ENCODE assay signal across 18 cellular contexts in the genomic region with DNA sequence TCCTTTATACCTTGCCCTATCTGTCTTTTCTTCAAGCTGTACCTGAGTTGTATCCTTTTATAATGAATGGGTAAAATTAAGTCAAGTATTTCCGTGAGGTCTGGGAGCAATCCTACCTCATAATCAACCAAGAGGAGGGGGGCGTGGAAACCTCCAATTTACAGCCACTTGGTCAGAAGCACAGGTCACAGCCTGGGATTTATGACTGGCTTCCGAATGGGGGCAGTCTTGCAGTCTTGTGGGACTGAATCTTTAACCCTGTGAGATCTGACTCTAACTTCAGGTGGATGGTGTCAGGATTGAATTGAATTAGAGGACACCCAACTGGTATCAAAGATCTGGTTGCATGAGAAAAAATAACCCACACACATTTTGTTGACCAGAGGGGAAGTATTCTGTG. TPM values are rescaled to one million over a fixed set of nuclear protein-coding genes. Genes with fewer than 3 reads are reported as not detected.
DNase-seq lines count a peak whose midpoint lies in the region; ATAC-seq and TF ChIP-seq lines count a peak whose summit lies in the region.
"Had no signal": no experiment of that assay in that cellular context is flagged by ENCODE, and none has a peak within 500 bp of the region (broad histone marks: within the 10 kb centered on the region; RNA-seq: fewer than 3 reads in every experiment).

No MANE protein-coding gene starts in this region.

- no peak overlapping the region for H3K4me3 ChIP-seq in brain microvascular endothelial cell (ENCODE audit: low read depth, low read length)
- H3K4me3 ChIP-seq: BLaER1, HAP-1, MG63 had no signal

- DNase-seq in NCI-H146 (lab: John Stamatoyannopoulos, UW) (peak; percentile 8), NCI-H146 treated with DMSO at 0.1 percent for 48 hours (lab: John Stamatoyannopoulos, UW; ENCODE audit: unreplicated experiment) (no peak), NCI-H2227 (lab: John Stamatoyannopoulos, UW; ENCODE audit: unreplicated experiment) (peak; percentile 61), brain microvascular endothelial cell (no peak), nephron progenitor cell (peak; percentile 33), NCI-H1417 treated with DMSO at 0.1 percent for 48 hours (lab: John Stamatoyannopoulos, UW) (no peak), dermis blood vessel endothelial cell (no peak)
- DNase-seq: MG63, NCI-H1105, NCI-H2081, NCI-H524 treated with DMSO at 0.1 percent for 48 hours, SHP77 treated with DMSO at 0.1 percent for 48 hours had no signal

- H3K27me3 Mint-ChIP-seq in nephron progenitor cell (ENCODE audit: low read depth, poor library complexity): peaks cover 24% of the 10 kb centered on the region

- peaks cover 54% of the 10 kb centered on the region for H3K4me1 Mint-ChIP-seq in nephron progenitor cell

- peaks cover 5% of the 10 kb centered on the region for H3K36me3 Mint-ChIP-seq in nephron progenitor cell (ENCODE audit: low read depth)

- H3K27ac ChIP-seq in brain microvascular endothelial cell: no peak overlapping the region
- H3K27ac ChIP-seq: 22Rv1, BLaER1, HL-60, KMS-11 had no signal

- H3K27ac Mint-ChIP-seq in nephron progenitor cell: peak overlapping the region; percentile 3

- H3K36me3 ChIP-seq in brain microvascular endothelial cell (replicated peaks): no peaks in the 10 kb centered on the region
- H3K36me3 ChIP-seq: BLaER1, HAP-1, MG63 had no signal

- peak; percentile 16 for TF ChIP-seq CTCF in brain microvascular endothelial cell (IDR thresholded peaks at IDR 0.05; ENCODE audit: low read depth, low read length, missing control alignments)
- TF ChIP-seq CTCF in nephron progenitor cell (IDR thresholded peaks at IDR 0.05): no peak

- ATAC-seq in HG03025 (IDR thresholded peaks at IDR 0.05; ENCODE audit: low FRiP score, unreplicated experiment): no peak

- no peaks in the 10 kb centered on the region for H3K27me3 ChIP-seq in brain microvascular endothelial cell (replicated peaks)
- H3K27me3 ChIP-seq: BLaER1, MG63 had no signal

- no peak overlapping the region for H3K4me3 Mint-ChIP-seq in nephron progenitor cell

- H3K9me3 Mint-ChIP-seq in nephron progenitor cell: peaks cover 17% of the 10 kb centered on the region

- in situ Hi-C loops in brain microvascular endothelial cell (cut with HindIII; ENCODE audit: low pct_ligation_motif_present, low sequenced_read_pairs): no loop called here

RNA-seq across cellular contexts. Expression of a gene that starts 23.5 kb away (rescaled TPM):
- under 0.01 and 0.05 TPM in 2 replicates for total RNA-seq in dermis blood vessel endothelial cell

Comparison
In these comparisons a context has a peak if more than half of its experiments do, and no peak if none do; other contexts are left out.
1. DNase-seq: peak in NCI-H146 (single experiment), NCI-H2227 (single experiment) and nephron progenitor cell (single experiment); none in NCI-H146 treated with DMSO at 0.1 percent for 48 hours (single experiment), brain microvascular endothelial cell (single experiment), NCI-H1417 treated with DMSO at 0.1 percent for 48 hours (single experiment) and dermis blood vessel endothelial cell (single experiment).